Comparison of ENCODE assay signal across 1 cellular context in the genomic region with DNA sequence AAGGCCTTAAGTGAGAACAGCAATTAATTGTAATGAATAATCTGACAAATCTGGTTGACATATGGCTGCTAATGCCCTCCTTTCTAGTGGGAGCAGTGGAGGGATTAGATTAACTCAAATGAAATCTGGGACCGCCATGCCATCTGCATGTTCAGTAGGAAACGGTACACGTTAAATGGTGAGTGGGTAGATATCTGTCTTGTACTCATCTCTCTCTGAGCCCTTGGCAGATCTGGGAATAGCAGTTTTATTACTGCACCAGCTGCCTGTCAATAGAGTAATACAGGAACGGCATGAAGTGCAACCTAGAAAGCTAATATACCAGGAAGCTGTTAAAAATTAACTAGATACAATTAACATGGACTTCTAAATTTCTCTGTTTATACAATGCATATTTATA.
TF ChIP-seq lines count a peak whose summit lies in the region.

No MANE protein-coding gene starts in this region.

TF ChIP-seq in GM23338, 12 proteins besides CTCF, POLR2A, EP300 and RAD21 (continued from another document):
- TF ChIP-seq, protein P1, sequence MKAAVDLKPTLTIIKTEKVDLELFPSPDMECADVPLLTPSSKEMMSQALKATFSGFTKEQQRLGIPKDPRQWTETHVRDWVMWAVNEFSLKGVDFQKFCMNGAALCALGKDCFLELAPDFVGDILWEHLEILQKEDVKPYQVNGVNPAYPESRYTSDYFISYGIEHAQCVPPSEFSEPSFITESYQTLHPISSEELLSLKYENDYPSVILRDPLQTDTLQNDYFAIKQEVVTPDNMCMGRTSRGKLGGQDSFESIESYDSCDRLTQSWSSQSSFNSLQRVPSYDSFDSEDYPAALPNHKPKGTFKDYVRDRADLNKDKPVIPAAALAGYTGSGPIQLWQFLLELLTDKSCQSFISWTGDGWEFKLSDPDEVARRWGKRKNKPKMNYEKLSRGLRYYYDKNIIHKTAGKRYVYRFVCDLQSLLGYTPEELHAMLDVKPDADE (IDR thresholded peaks at IDR 0.05), result no peak
- no peak for TF ChIP-seq ZNF114 (CRISPR knock-in tag; IDR thresholded peaks at IDR 0.05)
- TF ChIP-seq CREB1 (CRISPR knock-in tag; IDR thresholded peaks at IDR 0.05; ENCODE audit: low read depth), result no peak
